In the genomic region with DNA sequence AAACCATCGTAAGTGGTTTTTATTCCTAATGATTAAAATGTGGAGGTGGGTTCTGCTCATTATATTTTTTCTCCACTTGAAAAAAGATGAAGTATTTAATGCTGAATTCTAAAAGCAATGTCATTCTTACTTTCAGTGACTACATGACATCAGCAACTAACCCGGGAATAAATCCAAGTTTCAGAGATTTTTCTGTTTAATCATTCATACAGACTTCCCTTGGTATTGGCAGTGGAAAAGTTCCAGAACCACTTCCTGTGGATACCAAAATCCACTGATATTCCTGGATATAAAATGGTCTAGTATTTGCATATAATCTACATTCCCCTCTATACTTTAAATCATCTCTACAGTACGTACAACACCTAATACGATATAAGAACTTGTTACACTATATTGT, we compare ENCODE assay signal across 12 cellular contexts.
DNase-seq lines count a peak whose midpoint lies in the region; ATAC-seq and TF ChIP-seq lines count a peak whose summit lies in the region.
"Had no signal": no experiment of that assay in that cellular context is flagged by ENCODE, and none has a peak within 500 bp of the region (broad histone marks: within the 10 kb centered on the region; RNA-seq: fewer than 3 reads in every experiment).

No MANE protein-coding gene starts in this region.

- TF ChIP-seq CTCF in fibroblast of villous mesenchyme (IDR thresholded peaks at IDR 0.05; ENCODE audit: insufficient read depth, low read depth, low read length) (no peak), spleen (IDR thresholded peaks at IDR 0.05 in 8 of 11, conservative IDR thresholded peaks at IDR 0.05 in 3 of 11) (no peak)

- H3K4me3 ChIP-seq in fibroblast of villous mesenchyme (ENCODE audit: low read depth, low read length), result no peak overlapping the region
- H3K4me3 ChIP-seq in spleen, result no peak overlapping the region
- H3K4me3 ChIP-seq: suprapubic skin had no signal

- WGBS in spleen, 5 donors, result 33 to 44% (median 37%) methylated on average over 4 of the region's 4 CpGs

- ATAC-seq in SK-N-SH treated with all-trans-retinoic acid at 6 μM for 48 hours (peak; percentile 6; the same call in 1 of the 3 replicates), GM21381 (IDR thresholded peaks at IDR 0.05; ENCODE audit: unreplicated experiment) (no peak), GM21619 (IDR thresholded peaks at IDR 0.05; ENCODE audit: unreplicated experiment) (no peak)

- H3K9me3 ChIP-seq in spleen, result peaks cover 0 to 21% (median 8%) of the 10 kb centered on the region in 8 donors
- H3K9me3 ChIP-seq: suprapubic skin had no signal

- DNase-seq in GM04503 (ENCODE audit: low read depth) (peak; percentile 85), fibroblast of villous mesenchyme (ENCODE audit: low read depth) (peak; percentile 88), spleen (no peak), globus pallidus (ENCODE audit: low spot score) (no peak)
- DNase-seq in activated naive CD4-positive, alpha-beta T cell (lab: John Stamatoyannopoulos, UW), result no peak
- DNase-seq: activated CD4-positive, CD25-positive, alpha-beta regulatory T cell; NCI-H748 treated with DMSO at 0.1 percent for 48 hours; stimulated activated CD4-positive, alpha-beta T cell treated with anti-CD3 and anti-CD28 coated beads, Interleukin-12 subunit alpha, Interleukin-12 subunit beta, amount 100 ng/mL, for 4 hours had no signal

- no peaks in the 10 kb centered on the region for H3K27me3 ChIP-seq in spleen (replicated peaks in 1 of 7)
- H3K27me3 ChIP-seq: suprapubic skin had no signal

- intact Hi-C loops in spleen (cut with DNase I; ENCODE audit: low total_unique reads), result no loop called here

- no peaks in the 10 kb centered on the region for H3K36me3 ChIP-seq in spleen
- H3K36me3 ChIP-seq: suprapubic skin had no signal

- peak overlapping the region; percentile 32 to 77 (median 72) for H3K27ac ChIP-seq in spleen

- TF ChIP-seq POLR2A in spleen (IDR thresholded peaks at IDR 0.05), result no peak

- peaks cover 8 to 44% (median 23%) of the 10 kb centered on the region in 6 donors for H3K4me1 ChIP-seq in spleen

TF ChIP-seq in SK-N-SH treated with all-trans-retinoic acid at 6 μM for 48 hours, 23 proteins besides CTCF, POLR2A, EP300 and RAD21:
- TF ChIP-seq ZC3H10 (CRISPR knock-in tag; IDR thresholded peaks at IDR 0.05), result peak; percentile 59; the same call in 1 of the 2 replicates
- TF ChIP-seq ZNF565 (CRISPR knock-in tag; conservative IDR thresholded peaks at IDR 0.05; ENCODE audit: low read depth), result no peak
- TF ChIP-seq, protein P1, sequence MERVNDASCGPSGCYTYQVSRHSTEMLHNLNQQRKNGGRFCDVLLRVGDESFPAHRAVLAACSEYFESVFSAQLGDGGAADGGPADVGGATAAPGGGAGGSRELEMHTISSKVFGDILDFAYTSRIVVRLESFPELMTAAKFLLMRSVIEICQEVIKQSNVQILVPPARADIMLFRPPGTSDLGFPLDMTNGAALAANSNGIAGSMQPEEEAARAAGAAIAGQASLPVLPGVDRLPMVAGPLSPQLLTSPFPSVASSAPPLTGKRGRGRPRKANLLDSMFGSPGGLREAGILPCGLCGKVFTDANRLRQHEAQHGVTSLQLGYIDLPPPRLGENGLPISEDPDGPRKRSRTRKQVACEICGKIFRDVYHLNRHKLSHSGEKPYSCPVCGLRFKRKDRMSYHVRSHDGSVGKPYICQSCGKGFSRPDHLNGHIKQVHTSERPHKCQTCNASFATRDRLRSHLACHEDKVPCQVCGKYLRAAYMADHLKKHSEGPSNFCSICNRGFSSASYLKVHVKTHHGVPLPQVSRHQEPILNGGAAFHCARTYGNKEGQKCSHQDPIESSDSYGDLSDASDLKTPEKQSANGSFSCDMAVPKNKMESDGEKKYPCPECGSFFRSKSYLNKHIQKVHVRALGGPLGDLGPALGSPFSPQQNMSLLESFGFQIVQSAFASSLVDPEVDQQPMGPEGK (CRISPR knock-in tag; IDR thresholded peaks at IDR 0.05; ENCODE audit: borderline replicate concordance), result no peak
- TF ChIP-seq, protein P2, sequence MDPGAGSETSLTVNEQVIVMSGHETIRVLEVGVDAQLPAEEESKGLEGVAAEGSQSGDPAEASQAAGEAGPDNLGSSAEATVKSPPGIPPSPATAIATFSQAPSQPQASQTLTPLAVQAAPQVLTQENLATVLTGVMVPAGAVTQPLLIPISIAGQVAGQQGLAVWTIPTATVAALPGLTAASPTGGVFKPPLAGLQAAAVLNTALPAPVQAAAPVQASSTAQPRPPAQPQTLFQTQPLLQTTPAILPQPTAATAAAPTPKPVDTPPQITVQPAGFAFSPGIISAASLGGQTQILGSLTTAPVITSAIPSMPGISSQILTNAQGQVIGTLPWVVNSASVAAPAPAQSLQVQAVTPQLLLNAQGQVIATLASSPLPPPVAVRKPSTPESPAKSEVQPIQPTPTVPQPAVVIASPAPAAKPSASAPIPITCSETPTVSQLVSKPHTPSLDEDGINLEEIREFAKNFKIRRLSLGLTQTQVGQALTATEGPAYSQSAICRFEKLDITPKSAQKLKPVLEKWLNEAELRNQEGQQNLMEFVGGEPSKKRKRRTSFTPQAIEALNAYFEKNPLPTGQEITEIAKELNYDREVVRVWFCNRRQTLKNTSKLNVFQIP (CRISPR knock-in tag; IDR thresholded peaks at IDR 0.05; ENCODE audit: borderline replicate concordance, low read depth), result no peak
- TF ChIP-seq ISL1 (CRISPR knock-in tag; IDR thresholded peaks at IDR 0.05), result peak; percentile 68

Comparison
In these comparisons a context has a peak if more than half of its experiments do, and no peak if none do; other contexts are left out.
1. DNase-seq: peak in GM04503 (single experiment) and fibroblast of villous mesenchyme (single experiment); none in spleen (single experiment), activated naive CD4-positive, alpha-beta T cell (0 of 4) and globus pallidus (single experiment).